In the genomic region with DNA sequence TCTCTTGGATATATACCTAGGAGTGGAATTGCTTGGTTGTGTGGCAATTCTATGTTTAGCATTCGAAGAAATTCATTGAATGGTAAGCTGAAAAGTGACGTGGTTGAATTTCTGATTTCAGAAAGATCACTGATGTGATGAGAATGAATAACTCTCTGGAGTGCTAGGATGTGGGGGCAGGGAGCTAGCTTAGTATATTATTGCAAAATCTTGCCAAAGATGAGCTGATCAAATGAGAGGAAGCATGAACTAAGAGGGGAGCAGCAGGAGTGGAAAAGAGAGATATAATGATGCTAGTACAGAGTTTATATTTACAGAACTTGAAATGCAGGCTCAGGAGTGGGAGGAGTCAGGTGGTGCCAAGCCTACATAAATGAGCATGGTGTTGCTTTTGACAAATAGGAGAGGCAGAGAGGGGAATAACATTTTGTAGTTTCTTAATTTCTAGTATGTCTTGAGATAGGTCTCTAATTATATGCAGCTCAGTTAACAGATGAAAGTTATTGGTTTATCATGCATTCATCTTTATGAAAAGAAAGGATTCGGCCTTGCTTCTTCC, we compare ENCODE assay signal across 16 cellular contexts. TPM values are rescaled to one million over a fixed set of nuclear protein-coding genes. Genes with fewer than 3 reads are reported as not detected.
A peak's percentile ranks its signal among the peaks of the same experiment; 100 is the strongest.
DNase-seq lines count a peak whose midpoint lies in the region; ATAC-seq and TF ChIP-seq lines count a peak whose summit lies in the region.
"Had no signal": no experiment of that assay in that cellular context is flagged by ENCODE, and none has a peak within 500 bp of the region (broad histone marks: within the 10 kb centered on the region; RNA-seq: fewer than 3 reads in every experiment).

No MANE protein-coding gene starts in this region.

- POLR2A ChIA-PET in T-cell (lab: Charles Lee) = interaction anchor here in 1 of 2 donors (1.1 kb wide), 1 partner anchor 9 kb away, joined by 4 read pairs; a partner anchor contains a TSS

- no peak overlapping the region for H3K9ac ChIP-seq in colonic mucosa (ENCODE audit: low read depth in 2 of 2, low read length in 2 of 2)

- no peak for TF ChIP-seq CTCF in colonic mucosa (IDR thresholded peaks at IDR 0.05)

- peaks cover 30% of the 10 kb centered on the region for H3K36me3 Mint-ChIP-seq in T-cell

- no peaks in the 10 kb centered on the region for H3K27me3 Mint-ChIP-seq in T-cell

- no peaks in the 10 kb centered on the region for H3K9me3 Mint-ChIP-seq in T-cell

- peak overlapping the region; percentile 18 for H3K27ac ChIP-seq in colonic mucosa

- no peaks in the 10 kb centered on the region for H3K36me3 ChIP-seq in colonic mucosa

- H3K4me1 Mint-ChIP-seq in T-cell = peaks cover 76 to 84% (median 79%) of the 10 kb centered on the region in 3 donors

- ATAC-seq in T-cell (replicated peaks in 1 of 4) = peak in 1 of 4 experiments; percentile 20
- ATAC-seq: left lung had no signal

- DNase-seq in SIG-M5 treated with dmso at 0.1 percent for 504 hours (lab: John Stamatoyannopoulos, UW; ENCODE audit: unreplicated experiment) (peak; percentile 47), SIG-M5 (lab: John Stamatoyannopoulos, UW) (no peak), T-cell (no peak), colonic mucosa (peak; percentile 48), putamen (ENCODE audit: low spot score) (peak; percentile 43), superior temporal gyrus (ENCODE audit: extremely low spot score) (no peak), NCI-H748 treated with DMSO at 0.1 percent for 48 hours (lab: John Stamatoyannopoulos, UW) (no peak)
- DNase-seq in stimulated activated CD4-positive, alpha-beta T cell treated with anti-CD3 and anti-CD28 coated beads, Interleukin-4, amount 100 ng/mL, for 1 hour = no peak
- DNase-seq: 8988T, dermis blood vessel endothelial cell, DMS79, glutamatergic neuron, left lung, NCI-H2081, occipital lobe had no signal

- peak overlapping the region; percentile 42 to 62 (median 61) for H3K4me3 Mint-ChIP-seq in T-cell

- H3K4me3 ChIP-seq in colonic mucosa = no peak overlapping the region
- H3K4me3 ChIP-seq: left lung had no signal

- no peaks in the 10 kb centered on the region for H3K27me3 ChIP-seq in colonic mucosa
- H3K27me3 ChIP-seq: left lung had no signal

- CTCF ChIA-PET in T-cell (lab: Charles Lee) = interaction anchor here (0.6 to 0.7 kb wide), 2 partner anchors 9 to 351 kb away, joined by 3 read pairs; no protein-coding TSS in a partner anchor

- H3K9me3 ChIP-seq in colonic mucosa = no peaks in the 10 kb centered on the region
- H3K9me3 ChIP-seq: left lung had no signal

- peaks cover 13% of the 10 kb centered on the region for H3K4me1 ChIP-seq in colonic mucosa

- H3K27ac Mint-ChIP-seq in T-cell = peak overlapping the region; percentile 80 to 87

- intact Hi-C loops in colonic mucosa (cut with DNase I) = no loop called here

RNA-seq across cellular contexts. Expression of a gene that starts 38.1 kb away (rescaled TPM):
- total RNA-seq in T-cell = 10 to 100 TPM; 11.4 to 38.1 (median 13.7) TPM
- total RNA-seq in colonic mucosa = 100 to 1,000 TPM; 340 to 393 TPM
- total RNA-seq: OCI-LY7 had no signal

RNA-seq across cellular contexts. Expression of a gene that starts 58.7 kb away (rescaled TPM):
- total RNA-seq in T-cell = under 1 TPM; 0.16 to 0.90 (median 0.19) TPM
- not detected for total RNA-seq in colonic mucosa
- total RNA-seq: dermis blood vessel endothelial cell, left lung, OCI-LY7 had no signal

Comparison
In these comparisons a context has a peak if more than half of its experiments do, and no peak if none do; other contexts are left out.
1. DNase-seq: peak in SIG-M5 treated with dmso at 0.1 percent for 504 hours (single experiment), colonic mucosa (single experiment) and putamen (single experiment); none in SIG-M5 (single experiment), T-cell (0 of 34), superior temporal gyrus (single experiment), stimulated activated CD4-positive, alpha-beta T cell treated with anti-CD3 and anti-CD28 coated beads, Interleukin-4, amount 100 ng/mL, for 1 hour (single experiment) and NCI-H748 treated with DMSO at 0.1 percent for 48 hours (single experiment).
2. RNA of a gene that starts 38.1 kb away (total RNA-seq): 340 to 393 TPM in colonic mucosa; 11.4 to 38.1 TPM in T-cell; every median in the first group is over 4 times any median in the second.